25 cellular contexts compared by ENCODE assay signal in the genomic region with DNA sequence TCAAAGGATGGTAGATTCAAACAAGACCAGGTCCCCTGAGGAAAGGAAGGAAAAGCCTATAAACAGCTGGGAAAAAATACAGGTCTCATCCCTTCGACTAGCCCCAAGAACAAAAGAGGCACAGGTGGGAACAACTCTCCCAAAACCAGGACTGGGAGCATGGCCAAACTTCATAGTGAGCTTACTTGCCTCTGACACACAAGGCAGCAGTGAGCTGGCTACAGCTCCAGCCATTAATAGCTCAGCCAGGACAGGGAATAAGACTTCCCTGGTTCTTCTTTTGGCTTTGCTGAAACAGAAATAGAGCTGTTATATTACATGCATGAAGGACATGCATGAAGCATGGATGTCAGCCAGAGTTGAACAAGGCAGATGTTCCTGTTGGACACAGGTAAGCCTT. TPM values are rescaled to one million over a fixed set of nuclear protein-coding genes. Genes with fewer than 3 reads are reported as not detected.
DNase-seq lines count a peak whose midpoint lies in the region; ATAC-seq and TF ChIP-seq lines count a peak whose summit lies in the region.
"Had no signal": no experiment of that assay in that cellular context is flagged by ENCODE, and none has a peak within 500 bp of the region (broad histone marks: within the 10 kb centered on the region; RNA-seq: fewer than 3 reads in every experiment).

A gene with protein sequence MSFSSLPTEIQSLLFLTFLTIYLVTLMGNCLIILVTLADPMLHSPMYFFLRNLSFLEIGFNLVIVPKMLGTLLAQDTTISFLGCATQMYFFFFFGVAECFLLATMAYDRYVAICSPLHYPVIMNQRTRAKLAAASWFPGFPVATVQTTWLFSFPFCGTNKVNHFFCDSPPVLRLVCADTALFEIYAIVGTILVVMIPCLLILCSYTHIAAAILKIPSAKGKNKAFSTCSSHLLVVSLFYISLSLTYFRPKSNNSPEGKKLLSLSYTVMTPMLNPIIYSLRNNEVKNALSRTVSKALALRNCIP (plus strand): TSS at position 97 of the 400 bp plus-strand sequence. CDS start 6,698 bp downstream, outside the sequence.

- H3K4me1 ChIP-seq in PC-3 (ENCODE audit: insufficient read depth, low read length): no peaks in the 10 kb centered on the region
- H3K4me1 ChIP-seq: colonic mucosa, gastrocnemius medialis had no signal

- H3K79me2 ChIP-seq in PC-3 (ENCODE audit: low read length): no peaks in the 10 kb centered on the region

- ATAC-seq in PC-3: no peak
- ATAC-seq: gastrocnemius medialis, left lobe of liver, T-cell had no signal

- H3K36me3 ChIP-seq in PC-3 (ENCODE audit: low read depth, low read length): no peaks in the 10 kb centered on the region
- no peaks in the 10 kb centered on the region for H3K36me3 ChIP-seq in brain microvascular endothelial cell (replicated peaks)
- H3K36me3 ChIP-seq: colonic mucosa, gastrocnemius medialis had no signal

- no peak within 1 kb of the TSS for H2AFZ ChIP-seq in PC-3 (ENCODE audit: low read length)

- H3K9ac ChIP-seq in PC-3 (ENCODE audit: low read length): no peak within 1 kb of the TSS

- H3K4me2 ChIP-seq in PC-3 (ENCODE audit: low read length): no peak within 1 kb of the TSS
- H3K4me2 ChIP-seq: smooth muscle cell had no signal

- DNase-seq in DMS 273 (lab: John Stamatoyannopoulos, UW; ENCODE audit: unreplicated experiment) (peak; percentile 1), DMS 273 treated with DMSO at 0.1 percent for 48 hours (lab: John Stamatoyannopoulos, UW) (no peak), PC-3 (peak; percentile 19), epithelial cell of prostate (ENCODE audit: low read depth, low spot score) (peak; percentile 29), myocyte (ENCODE audit: low read depth) (peak; percentile 26), 8988T (no peak), amygdala (lab: John Stamatoyannopoulos, UW) (no peak), brain microvascular endothelial cell (no peak)
- DNase-seq: activated CD4-positive, alpha-beta T cell treated with anti-CD3 and anti-CD28 coated beads, Interleukin-2, amount 50 U/mL, for 4 hours; activated effector memory CD4-positive, alpha-beta T cell treated with anti-CD3 and anti-CD28 coated beads, Interleukin-2, amount 50 U/mL, for 16 hours; colonic mucosa; gastrocnemius medialis; GOT3; NCI-H1694 treated with DMSO at 0.1 percent for 48 hours; NK-92 treated with Interleukin-12 subunit alpha and Interleukin-12 subunit beta, amount 100 ng/mL, for 24 hours; stimulated activated CD4-positive, alpha-beta T cell treated with anti-CD3 and anti-CD28 coated beads, Interleukin-4, amount 100 ng/mL, for 24 hours; T-cell had no signal

- no peaks in the 10 kb centered on the region for H3F3A ChIP-seq in PC-3 (ENCODE audit: low read length, unreplicated experiment)

- CTCF ChIA-PET in PC-3 (lab: Charles Lee): no interaction called here

- intact Hi-C loops in PC-3 (cut with micrococcal nuclease): no loop called here

- H3K4me3 ChIP-seq in PC-3 (ENCODE audit: low read length) (no peak within 1 kb of the TSS), brain microvascular endothelial cell (ENCODE audit: low read depth, low read length) (no peak within 1 kb of the TSS)
- H3K4me3 ChIP-seq: colonic mucosa, gastrocnemius medialis, smooth muscle cell had no signal

- H3K27ac ChIP-seq in PC-3 (ENCODE audit: low read length) (no peak within 1 kb of the TSS), epithelial cell of prostate (no peak within 1 kb of the TSS), brain microvascular endothelial cell (no peak within 1 kb of the TSS)
- H3K27ac ChIP-seq: 22Rv1, colonic mucosa, gastrocnemius medialis, HL-60, RWPE1 had no signal

- no peaks in the 10 kb centered on the region for H3K27me3 ChIP-seq in PC-3 (ENCODE audit: low read length)
- no peaks in the 10 kb centered on the region for H3K27me3 ChIP-seq in brain microvascular endothelial cell (replicated peaks)
- H3K27me3 ChIP-seq: colonic mucosa, gastrocnemius medialis had no signal

- no TSS peak for BruUV-seq in PC-3 (replicated peaks; lab: Mats Ljungman, UMichigan)

- no peaks in the 10 kb centered on the region for H3K9me2 ChIP-seq in PC-3 (replicated peaks; ENCODE audit: low read length)

- POLR2A ChIA-PET in PC-3 (lab: Charles Lee; ENCODE audit: unreplicated experiment): no interaction called here

- in situ Hi-C loops in brain microvascular endothelial cell (cut with HindIII; ENCODE audit: low pct_ligation_motif_present, low sequenced_read_pairs): no loop called here

- H4K20me1 ChIP-seq in PC-3 (ENCODE audit: low read length): no peaks in the 10 kb centered on the region

- TF ChIP-seq CTCF in PC-3 (conservative IDR thresholded peaks at IDR 0.05; ENCODE audit: low read depth, low read length) (no peak), brain microvascular endothelial cell (IDR thresholded peaks at IDR 0.05; ENCODE audit: low read depth, low read length, missing control alignments) (no peak)

- no peaks in the 10 kb centered on the region for H3K9me3 ChIP-seq in PC-3 (ENCODE audit: low read length)
- H3K9me3 ChIP-seq: colonic mucosa, gastrocnemius medialis had no signal

RNA-seq across cellular contexts. Expression of the gene that starts here (rescaled TPM):
- total RNA-seq in PC-3 (2014; rRNA removed) (not detected in 2 replicates), myocyte (not detected in 2 replicates)
- polyA plus RNA-seq in myocyte (2012): not detected
- total RNA-seq: colonic mucosa, gastrocnemius medialis, left lobe of liver, mononuclear cell, pulmonary artery endothelial cell, smooth muscle cell, T-cell had no signal
- polyA plus RNA-seq: BJ, smooth muscle cell had no signal

Comparison
In these comparisons a context has a peak if more than half of its experiments do, and no peak if none do; other contexts are left out.
1. DNase-seq: peak in DMS 273 (single experiment) and epithelial cell of prostate (single experiment); none in DMS 273 treated with DMSO at 0.1 percent for 48 hours (single experiment), 8988T (single experiment), amygdala (0 of 56) and brain microvascular endothelial cell (single experiment).
2. Peak in DNase-seq in PC-3; RNA of the gene not detected or under 1 TPM.
3. Peak in DNase-seq in myocyte; RNA of the gene not detected or under 1 TPM.